In the genomic region with DNA sequence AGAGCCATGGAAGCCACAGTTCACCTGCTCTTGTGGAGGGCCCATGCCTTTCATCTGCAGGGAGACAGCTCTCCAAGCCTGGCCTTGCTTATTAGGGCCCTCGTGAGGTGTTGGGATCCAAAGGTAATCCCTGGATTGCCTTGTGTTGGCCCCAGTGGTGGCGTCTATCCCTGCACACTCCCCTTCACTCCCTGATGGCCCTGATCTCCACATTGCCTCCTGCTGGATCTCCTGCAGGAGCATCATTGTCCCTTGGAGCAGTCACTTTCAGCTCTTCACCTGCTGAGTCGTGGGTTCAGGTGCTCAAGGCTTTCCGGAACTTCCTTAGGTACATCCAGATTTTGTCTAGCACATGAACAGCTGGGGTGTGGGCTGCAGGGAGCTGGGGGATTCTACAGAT, we compare ENCODE assay signal across 12 cellular contexts. TPM values are rescaled to one million over a fixed set of nuclear protein-coding genes. Genes with fewer than 3 reads are reported as not detected.
DNase-seq lines count a peak whose midpoint lies in the region; ATAC-seq and TF ChIP-seq lines count a peak whose summit lies in the region.
"Had no signal": no experiment of that assay in that cellular context is flagged by ENCODE, and none has a peak within 500 bp of the region (broad histone marks: within the 10 kb centered on the region; RNA-seq: fewer than 3 reads in every experiment).

No MANE protein-coding gene starts in this region.

- H3K79me2 ChIP-seq in mammary epithelial cell (ENCODE audit: insufficient read depth, low read length) (peaks cover under 1% of the 10 kb centered on the region), OCI-LY7 (ENCODE audit: insufficient read depth, low read depth, low read length) (peaks cover 10% of the 10 kb centered on the region; the same call in 1 of the 2 replicates)

- peak overlapping the region; percentile 6 for H3K27ac Mint-ChIP-seq in MCF 10A (ENCODE audit: low read depth, unreplicated experiment)
- H3K27ac Mint-ChIP-seq: activated T-helper 2 cell treated with anti-CD3 and anti-CD28 coated beads, Interferon-gamma antibody, Interleukin-2, Interleukin-4, amounts not matched to agents 10 μg/mL and 5 μg/mL and 100 μg/mL, durations not matched to agents 14 hours and 24 hours and 36 hours had no signal

- H3K9me3 ChIP-seq in mammary epithelial cell (replicated peaks; ENCODE audit: insufficient read depth, low read length) (no peaks in the 10 kb centered on the region), breast epithelium (no peaks in the 10 kb centered on the region), muscle layer of colon (ENCODE audit: low read length) (no peaks in the 10 kb centered on the region), transverse colon (no peaks in the 10 kb centered on the region), OCI-LY7 (ENCODE audit: low read length) (no peaks in the 10 kb centered on the region)

- H4K20me1 ChIP-seq in mammary epithelial cell (ENCODE audit: insufficient read depth, low read length): no peaks in the 10 kb centered on the region
- H4K20me1 ChIP-seq in OCI-LY7 (ENCODE audit: insufficient read depth, low read length): no peaks in the 10 kb centered on the region

- POLR2A ChIA-PET in MCF 10A (lab: Yijun Ruan, JAX): interaction anchor here (1.0 to 4.7 kb wide), 3 partner anchors 145 to 338 kb away, joined by 3 to 61 read pairs (median 4); a partner anchor contains a TSS
- POLR2A ChIA-PET in OCI-LY7 (lab: Charles Lee): no interaction called here

- in situ Hi-C loops in mammary epithelial cell (cut with MboI; ENCODE audit: low sequenced_read_pairs in 2 of 2): no loop called here
- in situ Hi-C loops in transverse colon (cut with MboI; ENCODE audit: low pct_ligation_motif_present in 1 of 4, low pct_unique_long_range_greater_than_20kb in 1 of 4, low sequenced_read_pairs in 3 of 4): loop anchor here in 2 of 4 donors (5.0 to 10.0 kb wide), 2 partner anchors 172 to 174 kb away; a partner anchor contains a TSS

- intact Hi-C loops in MCF 10A (cut with micrococcal nuclease) (no loop called here), mammary epithelial cell (cut with micrococcal nuclease) (no loop called here), breast epithelium (cut with DNase I; ENCODE audit: low total_unique reads) (loop anchor here (5.0 kb wide), 1 partner anchor 172 kb away; a partner anchor contains a TSS), transverse colon (cut with DNase I; ENCODE audit: low total_unique reads) (no loop called here), OCI-LY7 (cut with micrococcal nuclease; ENCODE audit: unreplicated experiment) (no loop called here)

- DNase-seq in MCF 10A (ENCODE audit: unreplicated experiment) (no peak), mammary epithelial cell (no peak), breast epithelium (ENCODE audit: low spot score in 2 of 2) (no peak), transverse colon (no peak), OCI-LY7 (ENCODE audit: low spot score) (no peak), UCSD-AML1 (lab: John Stamatoyannopoulos, UW; ENCODE audit: unreplicated experiment) (no peak)
- DNase-seq: DND-41; NK-92 treated with Interleukin-12 subunit alpha and Interleukin-12 subunit beta, amount 100 ng/mL, for 24 hours had no signal

- peaks cover 19% of the 10 kb centered on the region for H3K4me1 Mint-ChIP-seq in MCF 10A (ENCODE audit: insufficient read depth, unreplicated experiment)

- H3K9me3 Mint-ChIP-seq in MCF 10A (ENCODE audit: unreplicated experiment): no peaks in the 10 kb centered on the region
- H3K9me3 Mint-ChIP-seq: activated T-helper 2 cell treated with anti-CD3 and anti-CD28 coated beads, Interferon-gamma antibody, Interleukin-2, Interleukin-4, amounts not matched to agents 10 μg/mL and 5 μg/mL and 100 μg/mL, durations not matched to agents 14 hours and 24 hours and 36 hours had no signal

- BruUV-seq in MCF 10A (replicated peaks; lab: Mats Ljungman, UMichigan) (no TSS peak), mammary epithelial cell (replicated peaks; lab: Mats Ljungman, UMichigan) (no TSS peak), OCI-LY7 (replicated peaks; lab: Mats Ljungman, UMichigan) (no TSS peak)

- TF ChIP-seq EP300 in transverse colon (IDR thresholded peaks at IDR 0.05; ENCODE audit: low read depth): no peak

- H3K27ac ChIP-seq in mammary epithelial cell (ENCODE audit: insufficient read depth, low read depth, low read length) (no peak overlapping the region), breast epithelium (peak overlapping the region; percentile 70 to 89), muscle layer of colon (ENCODE audit: low read depth, low read length) (peak overlapping the region; percentile 47), transverse colon (peak overlapping the region in 3 of 4 donors; percentile 36 to 71 (median 69)), OCI-LY7 (ENCODE audit: low read depth, low read length, poor library complexity, severe bottlenecking) (no peak overlapping the region)
- H3K27ac ChIP-seq: cardiac muscle cell had no signal

- H3K4me1 ChIP-seq in mammary epithelial cell (ENCODE audit: insufficient read depth, low read length): peaks cover 18% of the 10 kb centered on the region
- peaks cover 0 to 12% of the 10 kb centered on the region in 2 donors for H3K4me1 ChIP-seq in breast epithelium
- H3K4me1 ChIP-seq in muscle layer of colon (ENCODE audit: insufficient read depth, low read length): peaks cover 22% of the 10 kb centered on the region
- peaks cover 11 to 31% (median 17%) of the 10 kb centered on the region in 4 donors for H3K4me1 ChIP-seq in transverse colon
- peaks cover 72% of the 10 kb centered on the region for H3K4me1 ChIP-seq in OCI-LY7 (ENCODE audit: insufficient read depth, low read length, poor library complexity, severe bottlenecking)

- dilution Hi-C loops in mammary epithelial cell (cut with HindIII; ENCODE audit: low sequenced_read_pairs): no loop called here

- TF ChIP-seq CTCF in MCF 10A (IDR thresholded peaks at IDR 0.05; ENCODE audit: unreplicated experiment) (no peak), mammary epithelial cell (conservative IDR thresholded peaks at IDR 0.05 in 1 of 2, IDR thresholded peaks at IDR 0.05 in 1 of 2; ENCODE audit: extremely low read depth in 1 of 2, insufficient read depth in 1 of 2, low read depth in 1 of 2, low read length in 2 of 2) (no peak), breast epithelium (IDR thresholded peaks at IDR 0.05) (no peak), transverse colon (IDR thresholded peaks at IDR 0.05) (no peak), OCI-LY7 (conservative IDR thresholded peaks at IDR 0.05; ENCODE audit: low read length) (no peak)

- WGBS in mammary epithelial cell (ENCODE audit: low coverage, missing lambda C conversion rate): 98% methylated on average over 4 of the region's 4 CpGs
- 88% methylated on average over 4 of the region's 4 CpGs; no CpG with 5 or more reads in 1 of the 2 donors for WGBS in transverse colon (ENCODE audit: low coverage in 1 of 2), 2 donors

- H3K4me2 ChIP-seq in mammary epithelial cell (ENCODE audit: insufficient read depth, low read depth, low read length): no peak overlapping the region
- H3K4me2 ChIP-seq in OCI-LY7 (ENCODE audit: low read length): no peak overlapping the region

- H3K4me3 ChIP-seq in mammary epithelial cell (replicated peaks in 1 of 3; ENCODE audit: insufficient read depth in 1 of 3, low read depth in 2 of 3, low read length in 3 of 3) (no peak overlapping the region), breast epithelium (no peak overlapping the region), muscle layer of colon (ENCODE audit: low read depth in 1 of 2, low read length in 2 of 2) (no peak overlapping the region), transverse colon (no peak overlapping the region), OCI-LY7 (ENCODE audit: low read depth, low read length, poor library complexity, severe bottlenecking) (no peak overlapping the region)
- H3K4me3 ChIP-seq: cardiac muscle cell had no signal

- CTCF ChIA-PET in MCF 10A (lab: Yijun Ruan, JAX): interaction anchor here (0.7 to 5.4 kb wide), 8 partner anchors 7 to 185 kb away, joined by 4 to 85 read pairs (median 7); a partner anchor contains a TSS
- CTCF ChIA-PET in mammary epithelial cell (lab: Charles Lee; ENCODE audit: low non-redundant PET): no interaction called here
- CTCF ChIA-PET in OCI-LY7 (lab: Charles Lee; ENCODE audit: unreplicated experiment): no interaction called here

- H3K27me3 ChIP-seq in mammary epithelial cell (ENCODE audit: insufficient read depth, low read length): no peaks in the 10 kb centered on the region
- no peaks in the 10 kb centered on the region for H3K27me3 ChIP-seq in breast epithelium
- no peaks in the 10 kb centered on the region for H3K27me3 ChIP-seq in muscle layer of colon (ENCODE audit: control insufficient read depth in 1 of 2, insufficient read depth in 2 of 2, low read length in 2 of 2)
- H3K27me3 ChIP-seq in transverse colon: no peaks in the 10 kb centered on the region
- H3K27me3 ChIP-seq: cardiac muscle cell had no signal

- no peaks in the 10 kb centered on the region for H3K36me3 ChIP-seq in mammary epithelial cell (ENCODE audit: insufficient read depth, low read length)
- H3K36me3 ChIP-seq in breast epithelium: no peaks in the 10 kb centered on the region
- no peaks in the 10 kb centered on the region for H3K36me3 ChIP-seq in muscle layer of colon (ENCODE audit: insufficient read depth, low read length)
- no peaks in the 10 kb centered on the region for H3K36me3 ChIP-seq in transverse colon
- peaks cover 70% of the 10 kb centered on the region for H3K36me3 ChIP-seq in OCI-LY7 (ENCODE audit: insufficient read depth, low read length)
- H3K36me3 ChIP-seq: cardiac muscle cell had no signal

- no peak for ATAC-seq in GM21360 (IDR thresholded peaks at IDR 0.05; ENCODE audit: unreplicated experiment)

- H3K4me3 Mint-ChIP-seq in MCF 10A (ENCODE audit: unreplicated experiment): no peak overlapping the region

- no peak overlapping the region for H3K9ac ChIP-seq in mammary epithelial cell (ENCODE audit: insufficient read depth, low read length)
- no peak overlapping the region for H3K9ac ChIP-seq in muscle layer of colon (ENCODE audit: low read length)

- H3K9me2 ChIP-seq in OCI-LY7 (ENCODE audit: insufficient read depth, low read length): no peaks in the 10 kb centered on the region

- no peaks in the 10 kb centered on the region for H3K27me3 Mint-ChIP-seq in MCF 10A (ENCODE audit: insufficient read depth, unreplicated experiment)

- TF ChIP-seq POLR2A in breast epithelium (IDR thresholded peaks at IDR 0.05): no peak
- TF ChIP-seq POLR2A in transverse colon (IDR thresholded peaks at IDR 0.05): no peak

- H3K36me3 Mint-ChIP-seq in MCF 10A (ENCODE audit: insufficient read depth, unreplicated experiment): peaks cover 21% of the 10 kb centered on the region

- H2AFZ ChIP-seq in mammary epithelial cell (ENCODE audit: low read depth, low read length) (no peak overlapping the region), OCI-LY7 (ENCODE audit: low read length) (no peak overlapping the region)

RNA-seq across cellular contexts. Expression of a gene that starts 7.0 kb away (rescaled TPM):
- total RNA-seq in MCF 10A (2022) (20.3 and 25.1 TPM in 2 replicates), mammary epithelial cell (10 to 100 TPM in 1 of 2 donors, 1 to 10 TPM in 1; 8.2 to 20.9 TPM), breast epithelium (10 to 100 TPM; 17.3 to 19.0 (median 18.9) TPM), transverse colon (10 to 100 TPM in 3 of 4 donors, 1 to 10 TPM in 1; 5.2 to 54.5 (median 25.2) TPM), OCI-LY7 (2022) (40.3 and 48.3 TPM in 2 replicates)
- 23.0 TPM for polyA plus RNA-seq in mammary epithelial cell
- 11.3 TPM for polyA minus RNA-seq in mammary epithelial cell
- total RNA-seq in OCI-LY7 (2014; rRNA removed; shearing (Covaris generic)): 32.0 and 44.3 TPM in 2 replicates

RNA-seq across cellular contexts. Expression of a gene that starts 35.1 kb away (rescaled TPM):
- total RNA-seq in MCF 10A (2022): 0.54 and 0.96 TPM in 2 replicates
- 1 to 10 TPM; 1.1 to 1.3 TPM for total RNA-seq in mammary epithelial cell
- 0.91 TPM for polyA plus RNA-seq in mammary epithelial cell
- 2.1 TPM for polyA minus RNA-seq in mammary epithelial cell
- 1 to 10 TPM; 2.2 to 7.5 (median 4.5) TPM for total RNA-seq in breast epithelium
- total RNA-seq in transverse colon: 10 to 100 TPM in 3 of 4 donors, not detected in 1; 11.3 to 24.8 (median 15.8) TPM
- total RNA-seq in OCI-LY7 (2014; rRNA removed; shearing (Covaris generic)): 18.6 and 29.4 TPM in 2 replicates
- total RNA-seq in OCI-LY7 (2022): 43.7 and 51.6 TPM in 2 replicates

Comparison
In these comparisons a context has a peak if more than half of its experiments do, and no peak if none do; other contexts are left out.
1. H3K27ac ChIP-seq: peak in breast epithelium (2 of 2), muscle layer of colon (single experiment) and transverse colon (3 of 4); none in mammary epithelial cell (single experiment) and OCI-LY7 (single experiment).